Comparison of ENCODE assay signal across 8 cellular contexts in genomic region chr22:50544078-50544745, GRCh38. TPM values are rescaled to one million over a fixed set of nuclear protein-coding genes. Genes with fewer than 3 reads are reported as not detected.
DNase-seq lines count a peak whose midpoint lies in the region; ATAC-seq and TF ChIP-seq lines count a peak whose summit lies in the region.

No MANE protein-coding gene starts in this region.

- H3K9me3 ChIP-seq in WERI-Rb-1 (ENCODE audit: severe bottlenecking), result no peaks in the 10 kb centered on the region
- no peaks in the 10 kb centered on the region for H3K9me3 ChIP-seq in breast epithelium
- no peaks in the 10 kb centered on the region for H3K9me3 ChIP-seq in SJCRH30 (replicated peaks)

- DNase-seq in CD14-positive monocyte (ENCODE audit: low spot score), result peak; percentile 88
- no peak for DNase-seq in HFF-Myc (ENCODE audit: extremely low read depth, low read depth)
- DNase-seq in WERI-Rb-1, result peak; percentile 69
- DNase-seq in breast epithelium (ENCODE audit: low spot score in 2 of 2), result peak in 1 of 2 donors; percentile 49
- peak; percentile 14 for DNase-seq in kidney glomerular epithelial cell (lab: John Stamatoyannopoulos, UW)
- peak; percentile 84 for DNase-seq in stimulated activated CD4-positive, alpha-beta T cell treated with anti-CD3 and anti-CD28 coated beads, Interleukin-4, amount 100 ng/mL, for 4 hours
- no peak for DNase-seq in SJCRH30

- H3K27me3 Mint-ChIP-seq in CD14-positive monocyte (ENCODE audit: low read depth in 3 of 3), result peaks cover 1 to 20% (median 3%) of the 10 kb centered on the region in 3 donors

- peak overlapping the region; percentile 72 to 79 for H3K4me3 Mint-ChIP-seq in CD14-positive monocyte

- ATAC-seq in HG03354 (IDR thresholded peaks at IDR 0.05; ENCODE audit: poor library complexity, severe bottlenecking, unreplicated experiment), result no peak

- H3K36me3 Mint-ChIP-seq in CD14-positive monocyte, result peaks cover 2 to 5% of the 10 kb centered on the region in 2 donors

- no peak overlapping the region for H3K27ac ChIP-seq in WERI-Rb-1
- peak overlapping the region; percentile 65 to 88 for H3K27ac ChIP-seq in breast epithelium
- no peak overlapping the region for H3K27ac ChIP-seq in SJCRH30

- peaks cover 66% of the 10 kb centered on the region for H3K4me1 Mint-ChIP-seq in CD14-positive monocyte

- H3K36me3 ChIP-seq in WERI-Rb-1, result no peaks in the 10 kb centered on the region
- no peaks in the 10 kb centered on the region for H3K36me3 ChIP-seq in breast epithelium
- no peaks in the 10 kb centered on the region for H3K36me3 ChIP-seq in SJCRH30

- TF ChIP-seq POLR2A in breast epithelium (IDR thresholded peaks at IDR 0.05), result no peak

- H3K4me1 ChIP-seq in breast epithelium (peaks cover 6 to 18% of the 10 kb centered on the region in 2 donors), SJCRH30 (no peaks in the 10 kb centered on the region)

- H3K4me3 ChIP-seq in HFF-Myc (replicated peaks; ENCODE audit: low read depth, low read length), result 0 out of 2 replicates have a peak overlapping the region, but pooled peaks have one; percentile 9
- peak overlapping the region; percentile 33 for H3K4me3 ChIP-seq in WERI-Rb-1 (ENCODE audit: low read depth, low read length)
- peak overlapping the region; percentile 17 to 64 (median 44) for H3K4me3 ChIP-seq in breast epithelium
- no peak overlapping the region for H3K4me3 ChIP-seq in SJCRH30

- H3K9me3 Mint-ChIP-seq in CD14-positive monocyte, result peaks cover 0 to 3% (median 0%) of the 10 kb centered on the region in 7 donors

- peak overlapping the region; percentile 97 to 100 (median 99) for H3K27ac Mint-ChIP-seq in CD14-positive monocyte

- H3K27me3 ChIP-seq in WERI-Rb-1 (ENCODE audit: insufficient read depth, low read depth, severe bottlenecking), result no peaks in the 10 kb centered on the region
- H3K27me3 ChIP-seq in breast epithelium, result peaks cover 3 to 8% of the 10 kb centered on the region in 2 donors
- 0 out of 2 replicates have a peak, but pooled peaks cover 4% of the 10 kb centered on the region for H3K27me3 ChIP-seq in SJCRH30

- intact Hi-C loops in CD14-positive monocyte (cut with micrococcal nuclease) (loop anchor here (2.0 kb wide), 2 partner anchors 17 to 19 kb away; partner anchors contain the start of gene SYCE3 (in 1 of the 2)), breast epithelium (cut with DNase I; ENCODE audit: low total_unique reads) (no loop called here)

- peak; percentile 76 for TF ChIP-seq CTCF in CD14-positive monocyte (IDR thresholded peaks at IDR 0.05)
- peak; percentile 60 for TF ChIP-seq CTCF in HFF-Myc (IDR thresholded peaks at IDR 0.05; ENCODE audit: low read depth, low read length, missing control alignments)
- peak; percentile 67 for TF ChIP-seq CTCF in WERI-Rb-1 (IDR thresholded peaks at IDR 0.05; ENCODE audit: low read depth, low read length)
- peak in 1 of 3 donors; percentile 22 for TF ChIP-seq CTCF in breast epithelium (IDR thresholded peaks at IDR 0.05)

RNA-seq across cellular contexts. Expression of gene KLHDC7B, which starts 1.5 kb away (rescaled TPM):
- polyA plus RNA-seq in CD14-positive monocyte, result 1 to 10 TPM in 1 of 2 donors, under 1 TPM in 1; 0.88 to 4.3 TPM
- total RNA-seq in breast epithelium, result under 1 TPM; 0.16 to 0.33 (median 0.29) TPM
- 0.05 and 0.10 TPM in 2 replicates for total RNA-seq in SJCRH30 (2014; rRNA removed; shearing (Covaris generic))

RNA-seq across cellular contexts. Expression of gene TYMP, which starts 14.4 kb away (rescaled TPM):
- 100 to 1,000 TPM; 787 to 955 TPM for polyA plus RNA-seq in CD14-positive monocyte
- 100 to 1,000 TPM in 1 of 3 donors, 10 to 100 TPM in 2; 44.6 to 115 (median 82.9) TPM for total RNA-seq in breast epithelium
- 0.51 and 0.63 TPM in 2 replicates for total RNA-seq in SJCRH30 (2014; rRNA removed; shearing (Covaris generic))

RNA-seq across cellular contexts. Expression of gene SYCE3, which starts 18.5 kb away (rescaled TPM):
- 1 to 10 TPM in 1 of 2 donors, not detected in 1; 1.9 TPM for polyA plus RNA-seq in CD14-positive monocyte
- total RNA-seq in breast epithelium, result not detected
- total RNA-seq in SJCRH30 (2014; rRNA removed; shearing (Covaris generic)), result not detected in 2 replicates

RNA-seq across cellular contexts. Expression of gene SCO2, which starts 18.8 kb away (rescaled TPM):
- polyA plus RNA-seq in CD14-positive monocyte, result 10 to 100 TPM; 39.5 to 69.6 TPM
- 1 to 10 TPM; 1.9 to 6.6 (median 4.3) TPM for total RNA-seq in breast epithelium
- 0.71 and 2.1 TPM in 2 replicates for total RNA-seq in SJCRH30 (2014; rRNA removed; shearing (Covaris generic))

RNA-seq across cellular contexts. Expression of gene CPT1B, which starts 34.0 kb away (rescaled TPM):
- under 1 TPM in 1 of 2 donors, not detected in 1; 0.18 TPM for polyA plus RNA-seq in CD14-positive monocyte
- total RNA-seq in breast epithelium, result 10 to 100 TPM; 13.6 to 40.0 (median 39.4) TPM
- 12.6 and 17.1 TPM in 2 replicates for total RNA-seq in SJCRH30 (2014; rRNA removed; shearing (Covaris generic))

Comparison
In these comparisons a context has a peak if more than half of its experiments do, and no peak if none do; other contexts are left out.
1. DNase-seq: peak in CD14-positive monocyte (single experiment), WERI-Rb-1 (single experiment), kidney glomerular epithelial cell (single experiment) and stimulated activated CD4-positive, alpha-beta T cell treated with anti-CD3 and anti-CD28 coated beads, Interleukin-4, amount 100 ng/mL, for 4 hours (2 of 2); none in HFF-Myc (single experiment) and SJCRH30 (0 of 2).
2. H3K27ac ChIP-seq: peak in breast epithelium (2 of 2); none in WERI-Rb-1 (single experiment) and SJCRH30 (single experiment).
3. RNA of gene TYMP, which starts 14.4 kb away (total RNA-seq): 44.6 to 115 TPM in breast epithelium; 0.51 to 0.63 TPM in SJCRH30; every median in the first group is over 10 times any median in the second.